Comparison of ENCODE assay signal across 30 cellular contexts in genomic region chr7:158187055-158187770, GRCh38.
DNase-seq lines count a peak whose midpoint lies in the region; ATAC-seq and TF ChIP-seq lines count a peak whose summit lies in the region.
"Had no signal": no experiment of that assay in that cellular context is flagged by ENCODE, and none has a peak within 500 bp of the region (broad histone marks: within the 10 kb centered on the region; RNA-seq: fewer than 3 reads in every experiment).

No MANE protein-coding gene starts in this region.

- H3K27ac Mint-ChIP-seq in endothelial cell (ENCODE audit: unreplicated experiment), result peak overlapping the region; percentile 61
- H3K27ac Mint-ChIP-seq: activated T-cell treated with anti-CD3 and anti-CD28 coated beads, Interleukin-2, amount 50 U/mL, for 72 hours; CD8-positive, alpha-beta memory T cell; mesothelial cell of epicardium; stimulated activated effector memory CD8-positive, alpha-beta T cell treated with anti-CD3 and anti-CD28 coated beads, Interleukin-12 subunit alpha, Interleukin-12 subunit beta, amount 100 ng/mL, for 72 hours; type B pancreatic cell had no signal

- H3K79me2 ChIP-seq in mammary epithelial cell (ENCODE audit: insufficient read depth, low read length), result no peaks in the 10 kb centered on the region

- H4K20me1 ChIP-seq in mammary epithelial cell (ENCODE audit: insufficient read depth, low read length), result no peaks in the 10 kb centered on the region

- 74% methylated on average over 15 of the region's 15 CpGs for WGBS in mammary epithelial cell (ENCODE audit: low coverage, missing lambda C conversion rate)

- H3K4me1 ChIP-seq in HEK293 (ENCODE audit: control insufficient read depth, insufficient read depth, low read length), result no peaks in the 10 kb centered on the region
- no peaks in the 10 kb centered on the region for H3K4me1 ChIP-seq in mammary epithelial cell (ENCODE audit: insufficient read depth, low read length)
- H3K4me1 ChIP-seq: BE2C, body of pancreas, heart right ventricle, psoas muscle had no signal

- no peaks in the 10 kb centered on the region for H3K27me3 ChIP-seq in mammary epithelial cell (ENCODE audit: insufficient read depth, low read length)
- H3K27me3 ChIP-seq: BE2C, body of pancreas had no signal

- POLR2A ChIA-PET in HEK293 (lab: Yijun Ruan, JAX), result no interaction called here

- no peak overlapping the region for H3K4me3 Mint-ChIP-seq in endothelial cell (ENCODE audit: unreplicated experiment)
- H3K4me3 Mint-ChIP-seq: activated T-cell treated with anti-CD3 and anti-CD28 coated beads, Interleukin-2, amount 50 U/mL, for 72 hours; CD8-positive, alpha-beta memory T cell; mesothelial cell of epicardium; stimulated activated effector memory CD8-positive, alpha-beta T cell treated with anti-CD3 and anti-CD28 coated beads, Interleukin-12 subunit alpha, Interleukin-12 subunit beta, amount 100 ng/mL, for 72 hours; type B pancreatic cell had no signal

- H3K4me3 ChIP-seq in HEK293 (ENCODE audit: low read depth, low read length) (no peak overlapping the region), mammary epithelial cell (replicated peaks in 1 of 3; ENCODE audit: insufficient read depth in 1 of 3, low read depth in 2 of 3, low read length in 3 of 3) (no peak overlapping the region)
- H3K4me3 ChIP-seq: body of pancreas, heart right ventricle, PC-9, psoas muscle had no signal

- H3K9ac ChIP-seq in mammary epithelial cell (ENCODE audit: insufficient read depth, low read length), result no peak overlapping the region

- ATAC-seq in HG02852 (IDR thresholded peaks at IDR 0.05; ENCODE audit: unreplicated experiment), result no peak
- ATAC-seq in HG03039 (IDR thresholded peaks at IDR 0.05; ENCODE audit: unreplicated experiment), result no peak
- ATAC-seq in GM19328 (IDR thresholded peaks at IDR 0.05; ENCODE audit: unreplicated experiment), result no peak
- ATAC-seq: activated T-cell treated with anti-CD3 and anti-CD28 coated beads, Interleukin-2, amount 50 U/mL, for 72 hours; body of pancreas; heart right ventricle; left ventricle myocardium superior; psoas muscle; Right ventricle myocardium inferior; stimulated activated effector memory CD8-positive, alpha-beta T cell treated with anti-CD3 and anti-CD28 coated beads, Interleukin-12 subunit alpha, Interleukin-12 subunit beta, amount 100 ng/mL, for 72 hours had no signal

- H3K36me3 ChIP-seq in HEK293 (ENCODE audit: control insufficient read depth in 2 of 2, insufficient read depth in 1 of 2, low read length in 2 of 2) (no peaks in the 10 kb centered on the region), mammary epithelial cell (ENCODE audit: insufficient read depth, low read length) (no peaks in the 10 kb centered on the region)
- H3K36me3 ChIP-seq: BE2C, heart right ventricle had no signal

- H3K4me1 Mint-ChIP-seq in endothelial cell (ENCODE audit: unreplicated experiment), result no peaks in the 10 kb centered on the region
- H3K4me1 Mint-ChIP-seq: CD8-positive, alpha-beta memory T cell; mesothelial cell of epicardium; stimulated activated effector memory CD8-positive, alpha-beta T cell treated with anti-CD3 and anti-CD28 coated beads, Interleukin-12 subunit alpha, Interleukin-12 subunit beta, amount 100 ng/mL, for 72 hours had no signal

- dilution Hi-C loops in mammary epithelial cell (cut with HindIII; ENCODE audit: low sequenced_read_pairs), result no loop called here

- no peak overlapping the region for H2AFZ ChIP-seq in mammary epithelial cell (ENCODE audit: low read depth, low read length)
- H2AFZ ChIP-seq: PC-9 had no signal

- in situ Hi-C loops in mammary epithelial cell (cut with MboI; ENCODE audit: low sequenced_read_pairs in 2 of 2), result no loop called here

- no peaks in the 10 kb centered on the region for H3K9me3 ChIP-seq in HEK293 (ENCODE audit: control insufficient read depth, insufficient read depth, low read depth, low read length)
- peaks cover 38% of the 10 kb centered on the region for H3K9me3 ChIP-seq in mammary epithelial cell (replicated peaks; ENCODE audit: insufficient read depth, low read length)
- H3K9me3 ChIP-seq: BE2C, body of pancreas, psoas muscle had no signal

- no peak for TF ChIP-seq CTCF in HEK293 (tag by site-specific recombination; IDR thresholded peaks at IDR 0.05)
- no peak for TF ChIP-seq CTCF in endothelial cell (IDR thresholded peaks at IDR 0.05; ENCODE audit: unreplicated experiment)
- TF ChIP-seq CTCF in mammary epithelial cell (conservative IDR thresholded peaks at IDR 0.05 in 1 of 2, IDR thresholded peaks at IDR 0.05 in 1 of 2; ENCODE audit: extremely low read depth in 1 of 2, insufficient read depth in 1 of 2, low read depth in 1 of 2, low read length in 2 of 2), result no peak

- CTCF ChIA-PET in HEK293 (lab: Yijun Ruan, JAX) (no interaction called here), mammary epithelial cell (lab: Charles Lee; ENCODE audit: low non-redundant PET) (no interaction called here)

- no peak overlapping the region for H3K27ac ChIP-seq in HEK293 (ENCODE audit: extremely low read depth, low read depth, low read length)
- no peak overlapping the region for H3K27ac ChIP-seq in mammary epithelial cell (ENCODE audit: insufficient read depth, low read depth, low read length)
- H3K27ac ChIP-seq: body of pancreas, heart right ventricle, PC-9, psoas muscle had no signal

- peaks cover 15% of the 10 kb centered on the region for H3K27me3 Mint-ChIP-seq in endothelial cell (ENCODE audit: unreplicated experiment)
- H3K27me3 Mint-ChIP-seq: type B pancreatic cell had no signal

- H3K4me2 ChIP-seq in mammary epithelial cell (ENCODE audit: insufficient read depth, low read depth, low read length), result no peak overlapping the region
- H3K4me2 ChIP-seq: PC-9 had no signal

- peaks cover 47% of the 10 kb centered on the region for H3K9me3 Mint-ChIP-seq in endothelial cell (ENCODE audit: unreplicated experiment)

- H3K36me3 Mint-ChIP-seq in endothelial cell (ENCODE audit: low read depth, unreplicated experiment), result peaks cover 30% of the 10 kb centered on the region
- H3K36me3 Mint-ChIP-seq: CD8-positive, alpha-beta memory T cell; stimulated activated effector memory CD8-positive, alpha-beta T cell treated with anti-CD3 and anti-CD28 coated beads, Interleukin-12 subunit alpha, Interleukin-12 subunit beta, amount 100 ng/mL, for 72 hours; type B pancreatic cell had no signal

- intact Hi-C loops in mammary epithelial cell (cut with micrococcal nuclease), result no loop called here

- no TSS peak for BruUV-seq in mammary epithelial cell (replicated peaks; lab: Mats Ljungman, UMichigan)

- peak; percentile 76 for DNase-seq in DMS153 (lab: John Stamatoyannopoulos, UW)
- peak; percentile 34 for DNase-seq in RKO (ENCODE audit: low spot score)
- no peak for DNase-seq in endothelial cell (ENCODE audit: low spot score)
- no peak for DNase-seq in mammary epithelial cell
- DNase-seq: activated CD4-positive, alpha-beta T cell treated with anti-CD3 and anti-CD28 coated beads, Interleukin-2, amount 50 U/mL, for 48 hours; activated CD4-positive, CD25-positive, alpha-beta regulatory T cell treated with anti-CD3 and anti-CD28 coated beads, Interleukin-2, amount 50 U/mL, for 72 hours; activated naive CD4-positive, alpha-beta T cell treated with Interleukin-2 at 50 U/mL for 16 hours; activated T-cell treated with anti-CD3 and anti-CD28 coated beads, Interleukin-2, amount 50 U/mL, for 72 hours; BE2C; body of pancreas; CD8-positive, alpha-beta memory T cell; dermis blood vessel endothelial cell; DMS 273 treated with DMSO at 0.1 percent for 48 hours; foreskin melanocyte; HCEC 1CT; heart right ventricle; kidney; left ventricle myocardium superior; NCI-H2107; occipital lobe; PC-9; psoas muscle had no signal

TF ChIP-seq in HEK293, 187 proteins besides CTCF, POLR2A, EP300 and RAD21 (continues in another document):
- no peak for TF ChIP-seq ZNF423 (tag by site-specific recombination; IDR thresholded peaks at IDR 0.05)
- TF ChIP-seq, protein P1, sequence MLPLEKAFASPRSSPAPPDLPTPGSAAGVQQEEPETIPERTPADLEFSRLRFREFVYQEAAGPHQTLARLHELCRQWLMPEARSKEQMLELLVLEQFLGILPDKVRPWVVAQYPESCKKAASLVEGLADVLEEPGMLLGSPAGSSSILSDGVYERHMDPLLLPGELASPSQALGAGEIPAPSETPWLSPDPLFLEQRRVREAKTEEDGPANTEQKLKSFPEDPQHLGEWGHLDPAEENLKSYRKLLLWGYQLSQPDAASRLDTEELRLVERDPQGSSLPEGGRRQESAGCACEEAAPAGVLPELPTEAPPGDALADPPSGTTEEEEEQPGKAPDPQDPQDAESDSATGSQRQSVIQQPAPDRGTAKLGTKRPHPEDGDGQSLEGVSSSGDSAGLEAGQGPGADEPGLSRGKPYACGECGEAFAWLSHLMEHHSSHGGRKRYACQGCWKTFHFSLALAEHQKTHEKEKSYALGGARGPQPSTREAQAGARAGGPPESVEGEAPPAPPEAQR (tag by site-specific recombination; IDR thresholded peaks at IDR 0.05), result no peak
- TF ChIP-seq ZNF529 (tag by site-specific recombination; IDR thresholded peaks at IDR 0.05; ENCODE audit: insufficient replicate concordance), result no peak
- no peak for TF ChIP-seq ZNF626 (tag by site-specific recombination; IDR thresholded peaks at IDR 0.05)
- peak; percentile 28 for TF ChIP-seq SETDB1 (IDR thresholded peaks at IDR 0.05; ENCODE audit: insufficient read length, low read length)
- TF ChIP-seq GLI4 (tag by site-specific recombination; IDR thresholded peaks at IDR 0.05), result no peak
- TF ChIP-seq, protein P2, sequence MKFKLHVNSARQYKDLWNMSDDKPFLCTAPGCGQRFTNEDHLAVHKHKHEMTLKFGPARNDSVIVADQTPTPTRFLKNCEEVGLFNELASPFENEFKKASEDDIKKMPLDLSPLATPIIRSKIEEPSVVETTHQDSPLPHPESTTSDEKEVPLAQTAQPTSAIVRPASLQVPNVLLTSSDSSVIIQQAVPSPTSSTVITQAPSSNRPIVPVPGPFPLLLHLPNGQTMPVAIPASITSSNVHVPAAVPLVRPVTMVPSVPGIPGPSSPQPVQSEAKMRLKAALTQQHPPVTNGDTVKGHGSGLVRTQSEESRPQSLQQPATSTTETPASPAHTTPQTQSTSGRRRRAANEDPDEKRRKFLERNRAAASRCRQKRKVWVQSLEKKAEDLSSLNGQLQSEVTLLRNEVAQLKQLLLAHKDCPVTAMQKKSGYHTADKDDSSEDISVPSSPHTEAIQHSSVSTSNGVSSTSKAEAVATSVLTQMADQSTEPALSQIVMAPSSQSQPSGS (tag by site-specific recombination; IDR thresholded peaks at IDR 0.05; ENCODE audit: low read depth), result peak; percentile 21; the same call in 1 of the 2 replicates
- TF ChIP-seq ZNF2 (tag by site-specific recombination; IDR thresholded peaks at IDR 0.05), result no peak

Comparison
In these comparisons a context has a peak if more than half of its experiments do, and no peak if none do; other contexts are left out.
1. DNase-seq: peak in DMS153 (single experiment) and RKO (single experiment); none in endothelial cell (single experiment) and mammary epithelial cell (single experiment).